In genomic region chr1:230377851-230378250, GRCh38 we compare ENCODE assay signal across 28 cellular contexts. TPM values are rescaled to one million over a fixed set of nuclear protein-coding genes. Genes with fewer than 3 reads are reported as not detected.
"Had no signal": no experiment of that assay in that cellular context is flagged by ENCODE, and none has a peak within 500 bp of the region (broad histone marks: within the 10 kb centered on the region; RNA-seq: fewer than 3 reads in every experiment).

No MANE protein-coding gene starts in this region.

- ATAC-seq: foreskin keratinocyte; gastroesophageal sphincter; heart left ventricle; left cardiac atrium; left lung; naive thymus-derived CD4-positive, alpha-beta T cell; psoas muscle; right cardiac atrium; stimulated activated naive B cell treated with anti-CD40 and anti-IgM and Interleukin-4, amounts not matched to agents 10 μg/mL and 1 μg/mL and 100 μg/mL, for 72 hours had no signal

- DNase-seq: colonic mucosa; effector memory CD4-positive, alpha-beta T cell; foreskin keratinocyte; heart left ventricle; kidney; left cardiac atrium; left lung; mesenchymal stem cell; midbrain; naive thymus-derived CD4-positive, alpha-beta T cell; nucleus accumbens; ovary; psoas muscle; right cardiac atrium; small intestine; stimulated activated CD4-positive, alpha-beta T cell treated with anti-CD3 and anti-CD28 coated beads, Interleukin-15, amount 100 ng/mL, for 24 hours; stimulated activated CD4-positive, alpha-beta T cell treated with anti-CD3 and anti-CD28 coated beads, Interleukin-2, amount 100 ng/mL, for 48 hours; stimulated activated naive B cell treated with anti-CD40 and anti-IgM and Interleukin-4, amounts not matched to agents 10 μg/mL and 1 μg/mL and 100 μg/mL, for 72 hours; thyroid gland had no signal

- H3K4me3 ChIP-seq: colonic mucosa, esophagus muscularis mucosa, gastroesophageal sphincter, heart left ventricle, hepatocyte, left lung, ovary, psoas muscle, suprapubic skin, thyroid gland, vagina had no signal

- H3K27ac ChIP-seq: colonic mucosa, esophagus muscularis mucosa, foreskin keratinocyte, gastroesophageal sphincter, heart left ventricle, hepatocyte, left lung, ovary, psoas muscle, suprapubic skin, thyroid gland, vagina had no signal

- H3K4me3 Mint-ChIP-seq: dendritic cell treated with granulocyte-macrophage colony-stimulating factor and Interleukin-4, amounts not matched to agents 40 ng/mL and 50 ng/mL, for 4 days; naive thymus-derived CD4-positive, alpha-beta T cell; stimulated activated naive B cell treated with anti-CD40 and anti-IgM and Interleukin-4, amounts not matched to agents 10 μg/mL and 1 μg/mL and 100 μg/mL, for 72 hours; stimulated activated naive CD8-positive, alpha-beta T cell treated with anti-CD3 and anti-CD28 coated beads, Interleukin-15, Interleukin-2, amounts not matched to agents 100 ng/mL and 50 ng/mL, for 24 hours had no signal

- H3K79me2 ChIP-seq: hepatocyte had no signal

- H3K4me2 ChIP-seq: hepatocyte had no signal

- H3K36me3 ChIP-seq: colonic mucosa, esophagus muscularis mucosa, gastroesophageal sphincter, heart left ventricle, left lung, ovary, suprapubic skin, thyroid gland, vagina had no signal

- H3K4me1 ChIP-seq: colonic mucosa, esophagus muscularis mucosa, foreskin keratinocyte, gastroesophageal sphincter, suprapubic skin, vagina had no signal

- H3K27ac Mint-ChIP-seq: dendritic cell treated with granulocyte-macrophage colony-stimulating factor and Interleukin-4, amounts not matched to agents 40 ng/mL and 50 ng/mL, for 4 days; naive thymus-derived CD4-positive, alpha-beta T cell; nephron; stimulated activated naive B cell treated with anti-CD40 and anti-IgM and Interleukin-4, amounts not matched to agents 10 μg/mL and 1 μg/mL and 100 μg/mL, for 72 hours; stimulated activated naive CD8-positive, alpha-beta T cell treated with anti-CD3 and anti-CD28 coated beads, Interleukin-15, Interleukin-2, amounts not matched to agents 100 ng/mL and 50 ng/mL, for 24 hours had no signal

- H3K27me3 ChIP-seq: colonic mucosa, gastroesophageal sphincter, heart left ventricle, hepatocyte, left lung, ovary, suprapubic skin, thyroid gland, vagina had no signal

- H3K4me1 Mint-ChIP-seq: naive thymus-derived CD4-positive, alpha-beta T cell; stimulated activated naive B cell treated with anti-CD40 and anti-IgM and Interleukin-4, amounts not matched to agents 10 μg/mL and 1 μg/mL and 100 μg/mL, for 72 hours had no signal

RNA-seq across cellular contexts. Expression of gene PGBD5, which starts 48.3 kb away (rescaled TPM):
- total RNA-seq: endothelial cell of umbilical vein had no signal
- polyA plus RNA-seq: naive thymus-derived CD4-positive, alpha-beta T cell had no signal
